Comparison of ENCODE assay signal across 31 cellular contexts in the genomic region with DNA sequence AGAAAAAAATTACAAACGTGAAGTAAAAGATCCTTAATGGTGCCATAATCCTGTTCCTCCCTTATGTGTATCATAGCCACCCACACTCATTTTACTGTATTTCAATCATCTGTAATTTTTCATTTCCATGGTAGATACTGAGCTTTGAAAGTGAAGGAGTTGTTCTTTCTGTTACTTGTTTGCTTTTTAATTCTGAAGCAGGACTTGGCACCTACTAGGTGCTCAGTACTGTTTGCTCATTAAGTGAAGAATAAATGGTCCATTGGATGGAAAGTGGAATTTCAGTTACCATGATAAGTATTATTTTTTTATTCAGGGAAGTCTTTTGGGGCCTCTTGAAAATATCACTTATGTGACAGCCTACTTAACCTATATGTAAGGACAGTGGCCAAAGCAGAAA.
DNase-seq lines count a peak whose midpoint lies in the region; ATAC-seq and TF ChIP-seq lines count a peak whose summit lies in the region.
"Had no signal": no experiment of that assay in that cellular context is flagged by ENCODE, and none has a peak within 500 bp of the region (broad histone marks: within the 10 kb centered on the region; RNA-seq: fewer than 3 reads in every experiment).

No MANE protein-coding gene starts in this region.

- H3K9me3 ChIP-seq in left lung (no peaks in the 10 kb centered on the region), upper lobe of right lung (no peaks in the 10 kb centered on the region)
- H3K9me3 ChIP-seq: A549; BE2C; BLaER1; BLaER1 treated with 17β-estradiol and CSF1 and Interleukin-3, amounts not matched to agents 10 nM and 100 nM; Caco-2 had no signal

- no peaks in the 10 kb centered on the region for H3K36me3 ChIP-seq in left lung
- H3K36me3 ChIP-seq in upper lobe of right lung = no peaks in the 10 kb centered on the region
- H3K36me3 ChIP-seq: BE2C; BLaER1; BLaER1 treated with 17β-estradiol and CSF1 and Interleukin-3, amounts not matched to agents 10 nM and 100 nM had no signal

- H3K27me3 ChIP-seq in left lung = no peaks in the 10 kb centered on the region
- no peaks in the 10 kb centered on the region for H3K27me3 ChIP-seq in upper lobe of right lung
- H3K27me3 ChIP-seq: BE2C; BLaER1; BLaER1 treated with 17β-estradiol and CSF1 and Interleukin-3, amounts not matched to agents 10 nM and 100 nM had no signal

- DNase-seq in DMS79 (lab: John Stamatoyannopoulos, UW) = peak; percentile 80
- DNase-seq in DMS79 treated with DMSO at 0.1 percent for 48 hours (lab: John Stamatoyannopoulos, UW) = peak; percentile 93
- no peak for DNase-seq in left lung
- no peak for DNase-seq in upper lobe of right lung
- DNase-seq in central memory CD4-positive, alpha-beta T cell = no peak
- no peak for DNase-seq in NCI-H1092 treated with DMSO at 0.1 percent for 48 hours (lab: John Stamatoyannopoulos, UW)
- DNase-seq: 8988T; ACHN; AML-193; BE2C; C1 segment of cervical spinal cord; Caco-2; Calu3; CD4-positive, alpha-beta memory T cell; CD4-positive, alpha-beta T cell; CD4-positive, CD25-positive, alpha-beta regulatory T cell; CD8-positive, alpha-beta memory T cell; CD8-positive, alpha-beta T cell; COR-L47; DMS 273 treated with DMSO at 0.1 percent for 48 hours; DMS153; DMS53; DND-41; EL had no signal

- intact Hi-C loops in left lung (cut with DNase I) (no loop called here), upper lobe of right lung (cut with DNase I) (no loop called here)

- TF ChIP-seq CTCF in left lung (IDR thresholded peaks at IDR 0.05) (no peak), upper lobe of right lung (IDR thresholded peaks at IDR 0.05) (no peak)

- H3K4me3 ChIP-seq in left lung (no peak overlapping the region), upper lobe of right lung (no peak overlapping the region)
- H3K4me3 ChIP-seq: A549; BLaER1; BLaER1 treated with 17β-estradiol and CSF1 and Interleukin-3, amounts not matched to agents 10 nM and 100 nM had no signal

- peaks cover 0 to 6% of the 10 kb centered on the region in 2 donors for H3K4me1 ChIP-seq in left lung
- no peaks in the 10 kb centered on the region for H3K4me1 ChIP-seq in upper lobe of right lung
- H3K4me1 ChIP-seq: A549; BE2C; BLaER1; BLaER1 treated with 17β-estradiol and CSF1 and Interleukin-3, amounts not matched to agents 10 nM and 100 nM; Caco-2 had no signal

- ATAC-seq in left lung (peak; percentile 79), upper lobe of right lung (peak; percentile 36), GM21737 (IDR thresholded peaks at IDR 0.05; ENCODE audit: unreplicated experiment) (no peak), HG02759 (IDR thresholded peaks at IDR 0.05; ENCODE audit: unreplicated experiment) (no peak)
- ATAC-seq: A549; CD8-positive, alpha-beta T cell had no signal

- H3K27ac ChIP-seq in left lung = no peak overlapping the region
- H3K27ac ChIP-seq in upper lobe of right lung = no peak overlapping the region
- H3K27ac ChIP-seq: 22Rv1; A549; BLaER1; BLaER1 treated with 17β-estradiol and CSF1 and Interleukin-3, amounts not matched to agents 10 nM and 100 nM; C4-2B had no signal

Comparison
In these comparisons a context has a peak if more than half of its experiments do, and no peak if none do; other contexts are left out.
1. DNase-seq: peak in DMS79 (single experiment) and DMS79 treated with DMSO at 0.1 percent for 48 hours (single experiment); none in left lung (0 of 2), upper lobe of right lung (single experiment), central memory CD4-positive, alpha-beta T cell (single experiment) and NCI-H1092 treated with DMSO at 0.1 percent for 48 hours (single experiment).
2. ATAC-seq: peak in left lung (single experiment) and upper lobe of right lung (single experiment); none in GM21737 (single experiment) and HG02759 (single experiment).